8 cellular contexts compared by ENCODE assay signal in genomic region chr19:54266133-54266532, GRCh38. TPM values are rescaled to one million over a fixed set of nuclear protein-coding genes. Genes with fewer than 3 reads are reported as not detected.
DNase-seq lines count a peak whose midpoint lies in the region; ATAC-seq, FAIRE-seq and TF ChIP-seq lines count a peak whose summit lies in the region.

No MANE protein-coding gene starts in this region.

- no peaks in the 10 kb centered on the region for H3K36me3 ChIP-seq in keratinocyte (ENCODE audit: control insufficient read depth in 2 of 2, extremely low read depth in 1 of 2, insufficient read depth in 2 of 2, low read length in 2 of 2)

- H3K4me3 ChIP-seq in NB4 (ENCODE audit: low read depth, low read length) (no peak overlapping the region), keratinocyte (ENCODE audit: control insufficient read depth in 2 of 3, extremely low read depth in 1 of 3, insufficient read depth in 2 of 3, low read depth in 1 of 3, low read length in 3 of 3) (no peak overlapping the region)

- DNase-seq in GM10266 (ENCODE audit: extremely low spot score) (peak; percentile 65), NB4 (ENCODE audit: low read depth) (peak; percentile 65), UCSD-AML1 (lab: John Stamatoyannopoulos, UW; ENCODE audit: unreplicated experiment) (peak; percentile 75), MCF 10A (ENCODE audit: unreplicated experiment) (peak; percentile 82), keratinocyte (ENCODE audit: low read depth, low spot score) (peak; percentile 21)
- DNase-seq in stimulated activated CD4-positive, alpha-beta T cell treated with anti-CD3 and anti-CD28 coated beads, Interleukin-1b, Interleukin-23, amount 100 ng/mL, for 48 hours = peak; percentile 71

- H3K4me2 ChIP-seq in keratinocyte (ENCODE audit: control insufficient read depth, extremely low read depth, insufficient read depth, low read depth, low read length) = no peak overlapping the region

- H3K27me3 Mint-ChIP-seq in MCF 10A (ENCODE audit: insufficient read depth, unreplicated experiment) = peaks cover 56% of the 10 kb centered on the region

- POLR2A ChIA-PET in MCF 10A (lab: Yijun Ruan, JAX) = interaction anchor here (0.7 to 1.4 kb wide), 2 partner anchors 66 to 183 kb away, joined by 3 read pairs; partner anchors contain the start of gene LENG8

- peak; percentile 81 for TF ChIP-seq CTCF in GM10266 (IDR thresholded peaks at IDR 0.05; ENCODE audit: control insufficient read depth, insufficient read depth, low read depth, missing control alignments)
- peak; percentile 53 for TF ChIP-seq CTCF in NB4 (IDR thresholded peaks at IDR 0.05; ENCODE audit: low read depth, low read length)
- peak; percentile 58 for TF ChIP-seq CTCF in MCF 10A (IDR thresholded peaks at IDR 0.05; ENCODE audit: unreplicated experiment)
- peak; percentile 79 to 92 (median 79) for TF ChIP-seq CTCF in keratinocyte (optimal IDR thresholded peaks at IDR 0.05 in 1 of 3, IDR thresholded peaks at IDR 0.05 in 1 of 3, conservative IDR thresholded peaks at IDR 0.05 in 1 of 3; ENCODE audit: extremely low read depth in 1 of 3, insufficient read depth in 2 of 3, low read length in 3 of 3)

- no peak overlapping the region for H3K27ac ChIP-seq in keratinocyte (ENCODE audit: control insufficient read depth, insufficient read depth, low read length)

- no peak for ATAC-seq in GM18498 (IDR thresholded peaks at IDR 0.05; ENCODE audit: unreplicated experiment)
- ATAC-seq in GM21717 (IDR thresholded peaks at IDR 0.05; ENCODE audit: unreplicated experiment) = no peak

- H3K36me3 Mint-ChIP-seq in MCF 10A (ENCODE audit: insufficient read depth, unreplicated experiment) = no peaks in the 10 kb centered on the region

- no peak for FAIRE-seq in keratinocyte (lab: Jason Lieb, UNC)

- intact Hi-C loops in MCF 10A (cut with micrococcal nuclease) = no loop called here

- CTCF ChIA-PET in MCF 10A (lab: Yijun Ruan, JAX) = interaction anchor here (0.6 to 4.1 kb wide), 31 partner anchors 9 to 877 kb away, joined by 3 to 25 read pairs (median 4); partner anchors contain the start of genes LILRB5 and MBOAT7

- H3K27ac Mint-ChIP-seq in MCF 10A (ENCODE audit: low read depth, unreplicated experiment) = no peak overlapping the region

- H2AFZ ChIP-seq in keratinocyte (ENCODE audit: control insufficient read depth, low read length) = no peak overlapping the region

- H3K9me1 ChIP-seq in keratinocyte (ENCODE audit: control insufficient read depth, extremely low read depth, insufficient read depth, low read length) = no peaks in the 10 kb centered on the region

- dilution Hi-C loops in keratinocyte (cut with MboI; ENCODE audit: extremely low pct_ligation_motif_present, low sequenced_read_pairs) = no loop called here

- H3K4me1 ChIP-seq in keratinocyte (ENCODE audit: control insufficient read depth, extremely low read depth, insufficient read depth, low read length) = no peaks in the 10 kb centered on the region

- no peak for TF ChIP-seq POLR2A in NB4 (IDR thresholded peaks at IDR 0.05; ENCODE audit: extremely low read depth, insufficient read length)

- H3K27me3 ChIP-seq in keratinocyte (ENCODE audit: control insufficient read depth, extremely low read depth, insufficient read depth, low read length) = no peaks in the 10 kb centered on the region

- H3K4me1 Mint-ChIP-seq in MCF 10A (ENCODE audit: insufficient read depth, unreplicated experiment) = no peaks in the 10 kb centered on the region

- H3K9me3 ChIP-seq in keratinocyte (ENCODE audit: control insufficient read depth, low read depth, low read length) = no peaks in the 10 kb centered on the region

- H4K20me1 ChIP-seq in keratinocyte (ENCODE audit: control insufficient read depth, extremely low read depth, insufficient read depth, low read length) = no peaks in the 10 kb centered on the region

- H3K9ac ChIP-seq in keratinocyte (ENCODE audit: control insufficient read depth, extremely low read depth, insufficient read depth, low read length) = no peak overlapping the region

- no peaks in the 10 kb centered on the region for H3K9me3 Mint-ChIP-seq in MCF 10A (ENCODE audit: unreplicated experiment)

- H3K79me2 ChIP-seq in keratinocyte (ENCODE audit: control insufficient read depth, insufficient read depth, low read length) = no peaks in the 10 kb centered on the region

- BruUV-seq in MCF 10A (replicated peaks; lab: Mats Ljungman, UMichigan) = no TSS peak

- H3K4me3 Mint-ChIP-seq in MCF 10A (ENCODE audit: unreplicated experiment) = no peak overlapping the region

RNA-seq across cellular contexts. Expression of gene LILRB5, which starts 9.1 kb away (rescaled TPM):
- total RNA-seq in MCF 10A (2022) = not detected in 2 replicates
- polyA plus RNA-seq in keratinocyte = not detected in 3 replicates
- not detected for polyA plus RNA-seq in keratinocyte (2011; ENCODE audit: low read depth)
- not detected in 2 replicates for polyA plus RNA-seq in keratinocyte (2011; cell fraction: cytosol; rRNA removed)
- polyA plus RNA-seq in keratinocyte (2011; cell fraction: nucleus; rRNA removed) = not detected in 2 replicates
- polyA plus RNA-seq in keratinocyte (2012; ENCODE audit: low replicate concordance) = not detected in 2 replicates
- polyA minus RNA-seq in keratinocyte = not detected in 3 replicates
- polyA minus RNA-seq in keratinocyte (2011; cell fraction: cytosol; rRNA and poly(A)+ RNA removed) = not detected
- not detected in 2 replicates for polyA minus RNA-seq in keratinocyte (2011; cell fraction: nucleus; rRNA and poly(A)+ RNA removed)

RNA-seq across cellular contexts. Expression of gene LILRB2, which starts 14.8 kb away (rescaled TPM):
- total RNA-seq in MCF 10A (2022) = not detected in 2 replicates
- polyA plus RNA-seq in keratinocyte = not detected in 3 replicates
- polyA plus RNA-seq in keratinocyte (2011; ENCODE audit: low read depth) = not detected
- polyA plus RNA-seq in keratinocyte (2011; cell fraction: cytosol; rRNA removed) = not detected in 2 replicates
- polyA plus RNA-seq in keratinocyte (2011; cell fraction: nucleus; rRNA removed) = not detected in 2 replicates
- not detected in 2 replicates for polyA plus RNA-seq in keratinocyte (2012; ENCODE audit: low replicate concordance)
- not detected in 3 replicates for polyA minus RNA-seq in keratinocyte
- polyA minus RNA-seq in keratinocyte (2011; cell fraction: cytosol; rRNA and poly(A)+ RNA removed) = not detected
- not detected in 2 replicates for polyA minus RNA-seq in keratinocyte (2011; cell fraction: nucleus; rRNA and poly(A)+ RNA removed)

RNA-seq across cellular contexts. Expression of gene LILRA6, which starts 23.5 kb away (rescaled TPM):
- total RNA-seq in MCF 10A (2022) = not detected in 2 replicates
- polyA plus RNA-seq in keratinocyte = not detected in 3 replicates
- not detected for polyA plus RNA-seq in keratinocyte (2011; ENCODE audit: low read depth)
- not detected in 2 replicates for polyA plus RNA-seq in keratinocyte (2011; cell fraction: cytosol; rRNA removed)
- polyA plus RNA-seq in keratinocyte (2011; cell fraction: nucleus; rRNA removed) = not detected in 2 replicates
- polyA plus RNA-seq in keratinocyte (2012; ENCODE audit: low replicate concordance) = not detected in 2 replicates
- polyA minus RNA-seq in keratinocyte = not detected in 3 replicates
- not detected for polyA minus RNA-seq in keratinocyte (2011; cell fraction: cytosol; rRNA and poly(A)+ RNA removed)
- not detected in 2 replicates for polyA minus RNA-seq in keratinocyte (2011; cell fraction: nucleus; rRNA and poly(A)+ RNA removed)

RNA-seq across cellular contexts. Expression of gene LILRB3, which starts 43.3 kb away (rescaled TPM):
- not detected in 2 replicates for total RNA-seq in MCF 10A (2022)
- not detected in 3 replicates for polyA plus RNA-seq in keratinocyte
- not detected for polyA plus RNA-seq in keratinocyte (2011; ENCODE audit: low read depth)
- not detected in 2 replicates for polyA plus RNA-seq in keratinocyte (2011; cell fraction: cytosol; rRNA removed)
- polyA plus RNA-seq in keratinocyte (2011; cell fraction: nucleus; rRNA removed) = not detected in 2 replicates
- polyA plus RNA-seq in keratinocyte (2012; ENCODE audit: low replicate concordance) = not detected in 2 replicates
- not detected in 3 replicates for polyA minus RNA-seq in keratinocyte
- polyA minus RNA-seq in keratinocyte (2011; cell fraction: cytosol; rRNA and poly(A)+ RNA removed) = not detected
- not detected in 2 replicates for polyA minus RNA-seq in keratinocyte (2011; cell fraction: nucleus; rRNA and poly(A)+ RNA removed)

RNA-seq across cellular contexts. Expression of gene LILRA5, which starts 46.8 kb away (rescaled TPM):
- not detected in 2 replicates for total RNA-seq in MCF 10A (2022)
- not detected in 3 replicates for polyA plus RNA-seq in keratinocyte
- not detected for polyA plus RNA-seq in keratinocyte (2011; ENCODE audit: low read depth)
- not detected in 2 replicates for polyA plus RNA-seq in keratinocyte (2011; cell fraction: cytosol; rRNA removed)
- polyA plus RNA-seq in keratinocyte (2011; cell fraction: nucleus; rRNA removed) = not detected in 2 replicates
- not detected in 2 replicates for polyA plus RNA-seq in keratinocyte (2012; ENCODE audit: low replicate concordance)
- not detected in 3 replicates for polyA minus RNA-seq in keratinocyte
- polyA minus RNA-seq in keratinocyte (2011; cell fraction: cytosol; rRNA and poly(A)+ RNA removed) = not detected
- not detected in 2 replicates for polyA minus RNA-seq in keratinocyte (2011; cell fraction: nucleus; rRNA and poly(A)+ RNA removed)

Comparison
In these comparisons a context has a peak if more than half of its experiments do, and no peak if none do; other contexts are left out.
1. DNase-seq: peak in every context shown above with its lines; median percentile 82 in MCF 10A; 75 in UCSD-AML1; 71 in stimulated activated CD4-positive, alpha-beta T cell treated with anti-CD3 and anti-CD28 coated beads, Interleukin-1b, Interleukin-23, amount 100 ng/mL, for 48 hours; 65 in GM10266; 65 in NB4; 21 in keratinocyte.